In the genomic region with DNA sequence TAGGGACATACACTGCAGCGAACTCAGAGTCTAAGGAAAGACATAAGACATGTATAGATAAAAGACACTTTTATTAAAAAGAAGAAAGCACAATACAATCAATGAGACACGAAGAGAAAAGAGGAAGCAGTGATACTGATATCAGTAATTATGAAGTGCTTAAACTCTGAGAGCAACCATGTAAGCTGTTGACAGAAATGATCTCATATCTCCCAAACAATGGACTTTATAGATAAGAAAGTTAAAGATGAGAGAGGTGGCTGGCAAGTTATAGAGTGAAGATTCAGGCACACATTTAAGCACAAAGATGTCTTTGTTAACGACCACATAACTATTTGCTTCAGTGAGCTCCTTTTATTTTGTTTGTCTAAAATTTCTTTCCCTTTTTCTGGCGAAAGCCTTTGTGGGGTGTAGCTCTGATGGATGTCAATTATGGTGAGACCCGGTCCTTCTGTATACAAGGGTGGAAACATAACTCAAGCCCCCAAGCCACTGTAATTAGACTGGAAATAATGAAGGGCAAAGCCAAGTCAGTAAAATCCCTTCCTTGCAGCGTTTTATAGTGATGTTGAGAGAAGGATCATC, we compare ENCODE assay signal across 1 cellular context.
TF ChIP-seq lines count a peak whose summit lies in the region.

No MANE protein-coding gene starts in this region.

TF ChIP-seq in endothelial cell of umbilical vein, 7 proteins besides CTCF, POLR2A, EP300 and RAD21:
- TF ChIP-seq, protein P1, sequence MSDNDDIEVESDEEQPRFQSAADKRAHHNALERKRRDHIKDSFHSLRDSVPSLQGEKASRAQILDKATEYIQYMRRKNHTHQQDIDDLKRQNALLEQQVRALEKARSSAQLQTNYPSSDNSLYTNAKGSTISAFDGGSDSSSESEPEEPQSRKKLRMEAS (IDR thresholded peaks at IDR 0.05; ENCODE audit: insufficient read depth, insufficient read length), result no peak
- TF ChIP-seq JUN (IDR thresholded peaks at IDR 0.05; ENCODE audit: borderline replicate concordance, insufficient read depth, insufficient read length, low read depth), result no peak
- no peak for TF ChIP-seq EZH2 (IDR thresholded peaks at IDR 0.05; ENCODE audit: borderline replicate concordance, low read depth, low read length, severe bottlenecking)
- TF ChIP-seq MYC (IDR thresholded peaks at IDR 0.05; ENCODE audit: low read depth, low read length), result no peak
- TF ChIP-seq FOS (IDR thresholded peaks at IDR 0.05; ENCODE audit: borderline replicate concordance, insufficient read depth, low read length), result no peak
- TF ChIP-seq POLR2AphosphoS5 (IDR thresholded peaks at IDR 0.05; ENCODE audit: insufficient read depth, low read depth, low read length), result no peak
- no peak for TF ChIP-seq GATA2 (IDR thresholded peaks at IDR 0.05; ENCODE audit: insufficient read depth, insufficient read length, low read depth, low read length)
